Comparison of ENCODE assay signal across 14 cellular contexts in the genomic region with DNA sequence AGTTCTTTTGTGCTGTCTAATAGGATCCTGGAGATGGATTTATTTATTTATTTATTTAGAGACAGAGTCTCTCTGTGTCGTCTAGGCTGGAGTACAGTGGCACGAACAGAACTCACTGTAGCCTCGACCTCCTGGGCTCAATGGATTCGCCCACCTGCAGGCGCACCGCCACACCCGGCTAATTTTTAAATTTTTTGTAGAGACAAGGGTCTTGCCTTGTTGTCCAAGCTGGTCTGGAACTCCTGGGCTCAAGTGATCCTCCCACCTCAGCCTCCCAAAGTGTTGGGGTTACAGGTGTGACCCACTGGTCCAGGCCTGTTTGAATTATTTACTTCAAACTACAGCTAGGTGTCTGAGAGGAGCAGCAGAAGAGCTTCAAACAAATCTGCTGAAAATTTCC. TPM values are rescaled to one million over a fixed set of nuclear protein-coding genes. Genes with fewer than 3 reads are reported as not detected.
DNase-seq lines count a peak whose midpoint lies in the region; ATAC-seq and TF ChIP-seq lines count a peak whose summit lies in the region.
"Had no signal": no experiment of that assay in that cellular context is flagged by ENCODE, and none has a peak within 500 bp of the region (broad histone marks: within the 10 kb centered on the region; RNA-seq: fewer than 3 reads in every experiment).

No MANE protein-coding gene starts in this region.

- no peaks in the 10 kb centered on the region for H3K36me3 ChIP-seq in CD8-positive, alpha-beta T cell (ENCODE audit: insufficient read depth, low read length)
- peaks cover 0 to 7% (median 0%) of the 10 kb centered on the region in 3 experiments for H3K36me3 ChIP-seq in naive thymus-derived CD4-positive, alpha-beta T cell (ENCODE audit: control insufficient read depth in 2 of 3, insufficient read depth in 3 of 3, low read length in 3 of 3)
- H3K36me3 ChIP-seq: sigmoid colon had no signal

- peak overlapping the region; percentile 100; the same call in 1 of the 2 replicates for H3K27ac ChIP-seq in 22Rv1
- no peak overlapping the region for H3K27ac ChIP-seq in CD8-positive, alpha-beta T cell (ENCODE audit: low read depth, low read length)
- no peak overlapping the region for H3K27ac ChIP-seq in naive thymus-derived CD4-positive, alpha-beta T cell (ENCODE audit: low read depth, low read length)

- ATAC-seq in CD8-positive, alpha-beta T cell: no peak
- ATAC-seq in activated T-helper 17 cell treated with anti-CD3 and anti-CD28 coated beads, Interleukin-2, amount 50 U/mL, for 72 hours (replicated peaks): no peak
- no peak for ATAC-seq in naive B cell (ENCODE audit: low read depth in 2 of 2)
- ATAC-seq in naive thymus-derived CD4-positive, alpha-beta T cell: no peak
- ATAC-seq in HG03175 (IDR thresholded peaks at IDR 0.05; ENCODE audit: unreplicated experiment): no peak

- H3K4me1 ChIP-seq in CD8-positive, alpha-beta T cell (ENCODE audit: insufficient read depth, low read length): peaks cover 16% of the 10 kb centered on the region
- H3K4me1 ChIP-seq in naive thymus-derived CD4-positive, alpha-beta T cell (ENCODE audit: control insufficient read depth in 2 of 2, insufficient read depth in 2 of 2, low read length in 2 of 2): peaks cover 10 to 14% of the 10 kb centered on the region in 2 donors

- H3K9me3 ChIP-seq in CD8-positive, alpha-beta T cell (ENCODE audit: low read length): no peaks in the 10 kb centered on the region
- H3K9me3 ChIP-seq in naive thymus-derived CD4-positive, alpha-beta T cell (ENCODE audit: control insufficient read depth in 2 of 3, low read length in 3 of 3): no peaks in the 10 kb centered on the region
- H3K9me3 ChIP-seq: sigmoid colon had no signal

- peaks cover 13% of the 10 kb centered on the region for H3K36me3 Mint-ChIP-seq in CD8-positive, alpha-beta T cell
- peaks cover 18% of the 10 kb centered on the region for H3K36me3 Mint-ChIP-seq in activated T-helper 17 cell treated with anti-CD3 and anti-CD28 coated beads, Interleukin-2, amount 50 U/mL, for 72 hours (ENCODE audit: low read depth)
- no peaks in the 10 kb centered on the region for H3K36me3 Mint-ChIP-seq in naive B cell
- peaks cover 0 to 7% (median 0%) of the 10 kb centered on the region in 5 donors for H3K36me3 Mint-ChIP-seq in naive thymus-derived CD4-positive, alpha-beta T cell

- no peaks in the 10 kb centered on the region for H3K27me3 ChIP-seq in CD8-positive, alpha-beta T cell (ENCODE audit: insufficient read depth, low read length)
- no peaks in the 10 kb centered on the region for H3K27me3 ChIP-seq in naive thymus-derived CD4-positive, alpha-beta T cell (ENCODE audit: control insufficient read depth in 2 of 2, insufficient read depth in 2 of 2, low read length in 2 of 2)
- H3K27me3 ChIP-seq: sigmoid colon had no signal

- intact Hi-C loops in CD8-positive, alpha-beta T cell (cut with DNase I, micrococcal nuclease): loop anchor here (10.0 kb wide), 2 partner anchors 223 to 1067 kb away; a partner anchor contains a TSS
- intact Hi-C loops in naive thymus-derived CD4-positive, alpha-beta T cell (cut with micrococcal nuclease): loop anchor here (5.0 to 10.0 kb wide), 2 partner anchors 221 to 1067 kb away; a partner anchor contains a TSS

- POLR2A ChIA-PET in CD8-positive, alpha-beta T cell (lab: Charles Lee): interaction anchor here (8.6 kb wide), 1 partner anchor 10 kb away, joined by 235 read pairs; a partner anchor contains a TSS
- POLR2A ChIA-PET in naive thymus-derived CD4-positive, alpha-beta T cell (lab: Charles Lee): interaction anchor here (1.2 to 4.5 kb wide), 3 partner anchors 9 to 69 kb away, joined by 3 to 133 read pairs (median 9); a partner anchor contains a TSS

- peaks cover 17% of the 10 kb centered on the region for H3K4me1 Mint-ChIP-seq in CD8-positive, alpha-beta T cell (ENCODE audit: low read depth)
- H3K4me1 Mint-ChIP-seq in activated T-helper 17 cell treated with anti-CD3 and anti-CD28 coated beads, Interleukin-2, amount 50 U/mL, for 72 hours: no peaks in the 10 kb centered on the region
- peaks cover 9 to 39% (median 26%) of the 10 kb centered on the region in 3 donors for H3K4me1 Mint-ChIP-seq in naive B cell
- peaks cover 0 to 26% (median 17%) of the 10 kb centered on the region in 7 donors for H3K4me1 Mint-ChIP-seq in naive thymus-derived CD4-positive, alpha-beta T cell

- peak overlapping the region; percentile 26 for H3K4me3 Mint-ChIP-seq in CD8-positive, alpha-beta T cell
- H3K4me3 Mint-ChIP-seq in activated T-helper 17 cell treated with anti-CD3 and anti-CD28 coated beads, Interleukin-2, amount 50 U/mL, for 72 hours: peak overlapping the region; percentile 96
- peak overlapping the region; percentile 47 to 99 (median 93) for H3K4me3 Mint-ChIP-seq in naive B cell
- H3K4me3 Mint-ChIP-seq in naive thymus-derived CD4-positive, alpha-beta T cell: peak overlapping the region in 4 of 10 donors; percentile 1 to 96 (median 10)

- peak overlapping the region; percentile 37 for H3K27ac Mint-ChIP-seq in CD8-positive, alpha-beta T cell
- peak overlapping the region; percentile 51 for H3K27ac Mint-ChIP-seq in activated T-helper 17 cell treated with anti-CD3 and anti-CD28 coated beads, Interleukin-2, amount 50 U/mL, for 72 hours
- H3K27ac Mint-ChIP-seq in naive B cell: peak overlapping the region; percentile 24 to 99 (median 98)
- peak overlapping the region in 4 of 9 donors; percentile 3 to 100 (median 70) for H3K27ac Mint-ChIP-seq in naive thymus-derived CD4-positive, alpha-beta T cell

- no peak for TF ChIP-seq CTCF in 22Rv1 (IDR thresholded peaks at IDR 0.05)
- TF ChIP-seq CTCF in CD8-positive, alpha-beta T cell (IDR thresholded peaks at IDR 0.05): no peak

- CTCF ChIA-PET in CD8-positive, alpha-beta T cell (lab: Charles Lee): interaction anchor here (0.9 to 1.5 kb wide), 2 partner anchors 23 to 25 kb away, joined by 3 to 4 read pairs; no protein-coding TSS in a partner anchor
- CTCF ChIA-PET in naive thymus-derived CD4-positive, alpha-beta T cell (lab: Charles Lee): interaction anchor here (0.8 kb wide), 1 partner anchor 10 kb away, joined by 5 read pairs; a partner anchor contains a TSS

- DNase-seq in CD8-positive, alpha-beta T cell: no peak
- no peak for DNase-seq in naive B cell
- no peak for DNase-seq in activated effector memory CD4-positive, alpha-beta T cell treated with Interleukin-2 at 50 U/mL for 16 hours
- no peak for DNase-seq in SKM-1 treated with dmso at 0.1 percent for 144 hours (lab: John Stamatoyannopoulos, UW; ENCODE audit: unreplicated experiment)
- no peak for DNase-seq in naive thymus-derived CD4-positive, alpha-beta T cell
- DNase-seq: activated naive CD4-positive, alpha-beta T cell treated with anti-CD3 and anti-CD28 coated beads for 36 hours; cortex of kidney; foreskin fibroblast; HCEC 1CT; NCI-H1694 treated with DMSO at 0.1 percent for 48 hours; sigmoid colon had no signal

- H3K9me3 Mint-ChIP-seq in CD8-positive, alpha-beta T cell: no peaks in the 10 kb centered on the region
- no peaks in the 10 kb centered on the region for H3K9me3 Mint-ChIP-seq in activated T-helper 17 cell treated with anti-CD3 and anti-CD28 coated beads, Interleukin-2, amount 50 U/mL, for 72 hours
- no peaks in the 10 kb centered on the region for H3K9me3 Mint-ChIP-seq in naive B cell
- H3K9me3 Mint-ChIP-seq in naive thymus-derived CD4-positive, alpha-beta T cell: peaks cover 0 to 6% (median 0%) of the 10 kb centered on the region in 11 donors
- H3K9me3 Mint-ChIP-seq: activated naive CD4-positive, alpha-beta T cell treated with anti-CD3 and anti-CD28 coated beads for 36 hours had no signal

- H3K27me3 Mint-ChIP-seq in CD8-positive, alpha-beta T cell (ENCODE audit: low read depth): no peaks in the 10 kb centered on the region
- H3K27me3 Mint-ChIP-seq in activated T-helper 17 cell treated with anti-CD3 and anti-CD28 coated beads, Interleukin-2, amount 50 U/mL, for 72 hours: no peaks in the 10 kb centered on the region
- no peaks in the 10 kb centered on the region for H3K27me3 Mint-ChIP-seq in naive B cell
- peaks cover 0 to 3% (median 0%) of the 10 kb centered on the region in 5 donors for H3K27me3 Mint-ChIP-seq in naive thymus-derived CD4-positive, alpha-beta T cell

- H3K4me3 ChIP-seq in CD8-positive, alpha-beta T cell (ENCODE audit: low read depth, low read length): no peak overlapping the region
- no peak overlapping the region for H3K4me3 ChIP-seq in naive thymus-derived CD4-positive, alpha-beta T cell (ENCODE audit: low read length)

RNA-seq across cellular contexts. Expression of a gene that starts 9.6 kb away (rescaled TPM):
- 10 to 100 TPM; 85.9 to 87.3 TPM for total RNA-seq in CD8-positive, alpha-beta T cell
- total RNA-seq in activated T-helper 17 cell treated with anti-CD3 and anti-CD28 coated beads, Interleukin-2, amount 50 U/mL, for 72 hours: 10 to 100 TPM; 48.9 to 66.7 TPM
- polyA plus RNA-seq in naive B cell (ENCODE audit: low read depth in 6 of 6): 10 to 100 TPM in 4 of 6 donors, 1 to 10 TPM in 1, under 1 TPM in 1; 0.96 to 63.0 (median 11.5) TPM
- total RNA-seq in naive thymus-derived CD4-positive, alpha-beta T cell: 10 to 100 TPM; 72.1 to 92.1 (median 82.9) TPM
- 10 to 100 TPM; 10.1 to 46.7 TPM for polyA plus RNA-seq in naive thymus-derived CD4-positive, alpha-beta T cell

RNA-seq across cellular contexts. Expression of a gene that starts 30.5 kb away (rescaled TPM):
- under 1 TPM; 0.53 to 0.81 TPM for total RNA-seq in CD8-positive, alpha-beta T cell
- 1 to 10 TPM; 1.8 to 2.2 TPM for total RNA-seq in activated T-helper 17 cell treated with anti-CD3 and anti-CD28 coated beads, Interleukin-2, amount 50 U/mL, for 72 hours
- polyA plus RNA-seq in naive B cell (ENCODE audit: low read depth in 6 of 6): 1 to 10 TPM in 3 of 6 donors, under 1 TPM in 3; 0.11 to 1.3 (median 0.94) TPM
- total RNA-seq in naive thymus-derived CD4-positive, alpha-beta T cell: 1 to 10 TPM in 3 of 5 experiments, under 1 TPM in 2; 0.69 to 1.9 (median 1.4) TPM
- polyA plus RNA-seq in naive thymus-derived CD4-positive, alpha-beta T cell: 1 to 10 TPM in 1 of 2 donors, under 1 TPM in 1; 0.43 to 1.1 TPM
